In the genomic region with DNA sequence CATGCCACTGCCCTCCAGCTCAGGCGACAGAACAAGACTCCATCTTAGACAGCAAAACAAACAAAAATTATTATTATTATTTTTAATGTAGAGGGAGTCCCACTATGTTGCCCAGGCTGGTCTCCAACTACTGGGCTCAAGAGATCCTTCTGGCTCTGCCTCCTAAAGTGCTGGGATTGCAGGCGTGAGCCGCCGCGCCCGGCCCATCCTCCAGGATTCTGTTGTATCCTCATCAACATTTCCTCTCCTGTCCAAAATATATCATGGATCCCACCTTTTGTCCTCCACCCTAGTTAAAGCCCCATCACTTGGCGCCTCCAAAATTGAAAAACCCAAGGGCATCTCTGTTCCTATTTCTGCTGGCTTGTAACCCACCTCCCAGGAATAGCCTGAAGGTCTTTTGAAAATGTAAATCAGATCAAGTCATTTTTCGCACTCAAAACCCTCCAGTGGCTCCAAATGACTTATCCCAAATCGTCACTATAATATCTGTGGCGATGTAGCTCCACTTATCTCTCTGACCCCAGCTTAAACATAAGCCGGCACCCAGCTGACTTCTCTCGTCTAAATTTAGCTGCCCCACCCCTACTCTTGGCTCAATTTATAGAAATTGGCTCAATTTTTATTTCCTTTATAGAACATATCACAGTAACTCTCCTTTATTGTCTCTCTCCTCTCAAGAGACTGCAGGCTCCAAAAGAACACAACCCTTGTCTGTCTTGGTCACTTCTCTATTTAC, we compare ENCODE assay signal across 8 cellular contexts. TPM values are rescaled to one million over a fixed set of nuclear protein-coding genes. Genes with fewer than 3 reads are reported as not detected.
DNase-seq lines count a peak whose midpoint lies in the region; ATAC-seq and TF ChIP-seq lines count a peak whose summit lies in the region.

No MANE protein-coding gene starts in this region.

- H3K4me1 Mint-ChIP-seq in natural killer cell treated with Interleukin-12 subunit alpha and Interleukin-12 subunit beta and Interleukin-15 and Interleukin-18, amount 100 ng/mL, for 72 hours (ENCODE audit: low read depth in 2 of 2): peaks cover 28 to 39% of the 10 kb centered on the region in 2 donors

- ATAC-seq in natural killer cell treated with Interleukin-12 subunit alpha and Interleukin-12 subunit beta and Interleukin-15 and Interleukin-18, amount 100 ng/mL, for 72 hours: no peak
- ATAC-seq in HG03025 (IDR thresholded peaks at IDR 0.05; ENCODE audit: low FRiP score, unreplicated experiment) (no peak), HG02981 (IDR thresholded peaks at IDR 0.05; ENCODE audit: unreplicated experiment) (no peak)

- peaks cover 0 to 3% of the 10 kb centered on the region in 2 donors for H3K27me3 Mint-ChIP-seq in natural killer cell treated with Interleukin-12 subunit alpha and Interleukin-12 subunit beta and Interleukin-15 and Interleukin-18, amount 100 ng/mL, for 72 hours

- H3K27ac Mint-ChIP-seq in natural killer cell treated with Interleukin-12 subunit alpha and Interleukin-12 subunit beta and Interleukin-15 and Interleukin-18, amount 100 ng/mL, for 72 hours: peak overlapping the region; percentile 73 to 87

- H3K27me3 ChIP-seq in ACC112 (ENCODE audit: insufficient read depth, low read length) (no peaks in the 10 kb centered on the region), HL-60 (ENCODE audit: insufficient read depth, poor library complexity, severe bottlenecking) (no peaks in the 10 kb centered on the region)

- H3K27ac ChIP-seq in ACC112 (ENCODE audit: low read depth, low read length): no peak overlapping the region
- peak overlapping the region; percentile 15 for H3K27ac ChIP-seq in HL-60 (replicated peaks)
- peak overlapping the region; percentile 96 for H3K27ac ChIP-seq in cingulate gyrus (ENCODE audit: low read depth, low read length)

- no peaks in the 10 kb centered on the region for H3K79me2 ChIP-seq in ACC112 (ENCODE audit: control insufficient read depth, insufficient read depth, low read length, unreplicated experiment)

- no peak for DNase-seq in HL-60 (ENCODE audit: low read depth in 1 of 2, low spot score in 1 of 2)
- DNase-seq in natural killer cell treated with Interleukin-12 subunit alpha and Interleukin-12 subunit beta and Interleukin-15 and Interleukin-18, amount 100 ng/mL, for 72 hours (ENCODE audit: low spot score): no peak
- DNase-seq in SIG-M5 treated with dmso at 0.1 percent for 504 hours (lab: John Stamatoyannopoulos, UW; ENCODE audit: unreplicated experiment): no peak
- DNase-seq in GM19238 (ENCODE audit: insufficient read length, low spot score): no peak

- H3K9me3 Mint-ChIP-seq in natural killer cell treated with Interleukin-12 subunit alpha and Interleukin-12 subunit beta and Interleukin-15 and Interleukin-18, amount 100 ng/mL, for 72 hours: no peaks in the 10 kb centered on the region

- no peak for TF ChIP-seq CTCF in HL-60 (IDR thresholded peaks at IDR 0.05; ENCODE audit: insufficient read depth, low read length)

- H3K4me1 ChIP-seq in ACC112 (ENCODE audit: control insufficient read depth, insufficient read depth, low read length, unreplicated experiment): no peaks in the 10 kb centered on the region

- H3K36me3 ChIP-seq in ACC112 (ENCODE audit: insufficient read depth, low read length): no peaks in the 10 kb centered on the region

- no peaks in the 10 kb centered on the region for H3K36me3 Mint-ChIP-seq in natural killer cell treated with Interleukin-12 subunit alpha and Interleukin-12 subunit beta and Interleukin-15 and Interleukin-18, amount 100 ng/mL, for 72 hours

- peak overlapping the region; percentile 69 for H3K4me3 Mint-ChIP-seq in natural killer cell treated with Interleukin-12 subunit alpha and Interleukin-12 subunit beta and Interleukin-15 and Interleukin-18, amount 100 ng/mL, for 72 hours

- H3K4me3 ChIP-seq in ACC112 (ENCODE audit: low read depth, low read length) (peak overlapping the region; percentile 13; the same call in 1 of the 2 replicates), HL-60 (replicated peaks; ENCODE audit: insufficient read depth, low read length) (peak overlapping the region; percentile 20; the same call in 1 of the 2 replicates)

- no peak overlapping the region for H2AFZ ChIP-seq in ACC112 (ENCODE audit: low read length, unreplicated experiment)

RNA-seq across cellular contexts. Expression of a gene that starts 1.1 kb away (rescaled TPM):
- 1 to 10 TPM; 2.6 to 4.5 TPM for total RNA-seq in natural killer cell treated with Interleukin-12 subunit alpha and Interleukin-12 subunit beta and Interleukin-15 and Interleukin-18, amount 100 ng/mL, for 72 hours

RNA-seq across cellular contexts. Expression of a gene that starts 17.5 kb away (rescaled TPM):
- 10 to 100 TPM; 35.7 to 39.5 TPM for total RNA-seq in natural killer cell treated with Interleukin-12 subunit alpha and Interleukin-12 subunit beta and Interleukin-15 and Interleukin-18, amount 100 ng/mL, for 72 hours

RNA-seq across cellular contexts. Expression of a gene that starts 17.9 kb away (rescaled TPM):
- 10 to 100 TPM; 15.4 to 20.7 TPM for total RNA-seq in natural killer cell treated with Interleukin-12 subunit alpha and Interleukin-12 subunit beta and Interleukin-15 and Interleukin-18, amount 100 ng/mL, for 72 hours

RNA-seq across cellular contexts. Expression of a gene that starts 20.1 kb away (rescaled TPM):
- 10 to 100 TPM; 15.1 to 27.6 TPM for total RNA-seq in natural killer cell treated with Interleukin-12 subunit alpha and Interleukin-12 subunit beta and Interleukin-15 and Interleukin-18, amount 100 ng/mL, for 72 hours

RNA-seq across cellular contexts. Expression of a gene that starts 23.2 kb away (rescaled TPM):
- total RNA-seq in natural killer cell treated with Interleukin-12 subunit alpha and Interleukin-12 subunit beta and Interleukin-15 and Interleukin-18, amount 100 ng/mL, for 72 hours: 10 to 100 TPM; 10.6 to 14.7 TPM
